Comparison of ENCODE assay signal across 16 cellular contexts in genomic region chr6:47897233-47897632, GRCh38.
DNase-seq lines count a peak whose midpoint lies in the region; ATAC-seq and TF ChIP-seq lines count a peak whose summit lies in the region.
"Had no signal": no experiment of that assay in that cellular context is flagged by ENCODE, and none has a peak within 500 bp of the region (broad histone marks: within the 10 kb centered on the region; RNA-seq: fewer than 3 reads in every experiment).

No MANE protein-coding gene starts in this region.

- H3K9me3 ChIP-seq in GM23248 (ENCODE audit: low read depth), result no peaks in the 10 kb centered on the region
- H3K9me3 ChIP-seq in MG63, result no peaks in the 10 kb centered on the region; the same call in 1 of the 2 replicates
- H3K9me3 ChIP-seq in psoas muscle, result no peaks in the 10 kb centered on the region

- H3K27me3 ChIP-seq in GM23248 (replicated peaks; ENCODE audit: insufficient read depth), result no peaks in the 10 kb centered on the region
- no peaks in the 10 kb centered on the region for H3K27me3 ChIP-seq in MG63
- no peaks in the 10 kb centered on the region for H3K27me3 ChIP-seq in psoas muscle (ENCODE audit: insufficient read depth in 3 of 3, low read length in 2 of 3)

- H3K36me3 ChIP-seq in GM23248 (ENCODE audit: low read depth), result no peaks in the 10 kb centered on the region
- H3K36me3 ChIP-seq in MG63, result no peaks in the 10 kb centered on the region
- no peaks in the 10 kb centered on the region for H3K36me3 ChIP-seq in psoas muscle (ENCODE audit: insufficient read depth in 1 of 2, low read depth in 1 of 2)

- 11 to 22% methylated on average over 3 of the region's 3 CpGs for WGBS in GM23248 (ENCODE audit: low coverage in 1 of 2, low lambda C conversion rate in 2 of 2, missing lambda C conversion rate in 2 of 2), 2 experiments
- WGBS in psoas muscle, 3 donors, result 21 to 51% (median 26%) methylated on average over 3 of the region's 3 CpGs

- H3K4me3 ChIP-seq in GM23248, result no peak overlapping the region
- no peak overlapping the region for H3K4me3 ChIP-seq in MG63
- no peak overlapping the region for H3K4me3 ChIP-seq in epithelial cell of esophagus (ENCODE audit: low read length)
- H3K4me3 ChIP-seq in psoas muscle, result no peak overlapping the region
- H3K4me3 ChIP-seq: GM23338 had no signal

- H3K4me2 ChIP-seq in GM23248 (ENCODE audit: unreplicated experiment), result no peak overlapping the region
- H3K4me2 ChIP-seq: GM23338 had no signal

- no peak overlapping the region for H2AFZ ChIP-seq in GM23248
- H2AFZ ChIP-seq: GM23338 had no signal

- TF ChIP-seq CTCF in epithelial cell of esophagus (IDR thresholded peaks at IDR 0.05; ENCODE audit: insufficient read depth, low read depth, low read length, missing control alignments) (no peak), psoas muscle (IDR thresholded peaks at IDR 0.05) (no peak), GM13977 (IDR thresholded peaks at IDR 0.05; ENCODE audit: extremely low read depth, insufficient read depth, missing control alignments) (no peak)

- no peaks in the 10 kb centered on the region for H4K20me1 ChIP-seq in GM23248 (ENCODE audit: insufficient read depth)

- H3K4me1 ChIP-seq in GM23248 (ENCODE audit: insufficient read depth), result no peaks in the 10 kb centered on the region
- H3K4me1 ChIP-seq in psoas muscle, result no peaks in the 10 kb centered on the region

- no peaks in the 10 kb centered on the region for H3K79me2 ChIP-seq in GM23248 (ENCODE audit: insufficient read depth)

- no peaks in the 10 kb centered on the region for H3K9me2 ChIP-seq in GM23248 (ENCODE audit: insufficient read depth)

- no peak overlapping the region for H3K9ac ChIP-seq in GM23248

- in situ Hi-C loops in GM23248 (cut with MboI), result no loop called here
- in situ Hi-C loops in GM13977 (cut with MboI; ENCODE audit: low pct_unique_long_range_greater_than_20kb, low sequenced_read_pairs, unreplicated experiment), result no loop called here

- H3K27ac ChIP-seq in GM23248 (no peak overlapping the region), psoas muscle (no peak overlapping the region)

- intact Hi-C loops in psoas muscle (cut with DNase I), result no loop called here

- ATAC-seq in psoas muscle, result peak in 3 of 4 donors; percentile 60 to 72 (median 70)
- ATAC-seq in GM19324 (IDR thresholded peaks at IDR 0.05; ENCODE audit: low FRiP score, unreplicated experiment), result no peak
- ATAC-seq: GM23338 had no signal

- DNase-seq in GM23248 (peak; percentile 10), MG63 (peak; percentile 21), epithelial cell of esophagus (ENCODE audit: low read depth) (peak; percentile 8), psoas muscle (no peak), T-helper 1 cell (no peak), glomerular visceral epithelial cell (ENCODE audit: extremely low spot score) (no peak), GM13977 (ENCODE audit: low spot score) (no peak)
- DNase-seq: COR-L47, KG1, NCI-H1105, NCI-H1694 treated with DMSO at 0.1 percent for 48 hours, NCI-H2107, OCI-M1, SIG-M5 had no signal

- no peaks in the 10 kb centered on the region for H3F3A ChIP-seq in GM23248 (ENCODE audit: insufficient read depth)

Comparison
In these comparisons a context has a peak if more than half of its experiments do, and no peak if none do; other contexts are left out.
1. DNase-seq: peak in GM23248 (single experiment), MG63 (single experiment) and epithelial cell of esophagus (single experiment); none in psoas muscle (0 of 2), T-helper 1 cell (0 of 5), glomerular visceral epithelial cell (single experiment) and GM13977 (single experiment).